ENCODE assay signal across 22 cellular contexts in the genomic region with DNA sequence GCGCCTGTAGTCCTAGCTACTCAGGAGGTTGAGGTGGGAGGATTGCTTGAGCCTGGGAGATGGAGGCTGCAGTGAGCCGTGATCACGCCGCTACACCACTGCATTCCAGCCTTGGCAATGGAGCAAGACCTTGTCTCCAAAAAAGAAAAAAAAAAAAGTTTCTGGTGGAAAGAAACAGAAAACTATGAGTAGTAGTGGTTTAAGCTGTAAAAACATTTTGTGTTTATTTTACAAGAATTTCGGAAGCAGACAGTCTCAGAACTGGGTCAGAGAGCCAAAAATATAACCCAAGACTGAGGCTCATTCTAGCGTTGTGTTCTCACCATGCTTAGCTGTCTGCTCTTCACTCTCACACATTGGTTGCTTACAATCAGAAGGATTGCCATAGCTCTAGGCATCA.
DNase-seq lines count a peak whose midpoint lies in the region; ATAC-seq and TF ChIP-seq lines count a peak whose summit lies in the region.
"Had no signal": no experiment of that assay in that cellular context is flagged by ENCODE, and none has a peak within 500 bp of the region (broad histone marks: within the 10 kb centered on the region; RNA-seq: fewer than 3 reads in every experiment).

No MANE protein-coding gene starts in this region.

- H3K4me3 ChIP-seq in right cardiac atrium (ENCODE audit: low read length) (no peak overlapping the region), foreskin fibroblast (ENCODE audit: low read depth in 1 of 2, low read length in 2 of 2) (no peak overlapping the region), hepatocyte (no peak overlapping the region)
- H3K4me3 ChIP-seq: esophagus muscularis mucosa, K562 had no signal

- H3K9me2 ChIP-seq in hepatocyte (replicated peaks; ENCODE audit: insufficient read depth), result no peaks in the 10 kb centered on the region

- WGBS in right cardiac atrium, result 74% methylated on average over 6 of the region's 6 CpGs
- WGBS in hepatocyte (ENCODE audit: low lambda C conversion rate, missing lambda C conversion rate), result 93% methylated on average over 6 of the region's 6 CpGs

- no peaks in the 10 kb centered on the region for H3K79me2 ChIP-seq in hepatocyte

- intact Hi-C loops in right cardiac atrium (cut with DNase I) (no loop called here), Right ventricle myocardium inferior (cut with DNase I) (no loop called here)

- H3K36me3 Mint-ChIP-seq in HFFc6 (ENCODE audit: low read depth), result no peaks in the 10 kb centered on the region
- H3K36me3 Mint-ChIP-seq: CD4-positive, CD25-positive, alpha-beta regulatory T cell had no signal

- H3K9me3 ChIP-seq in right cardiac atrium (ENCODE audit: control insufficient read depth, low read length) (no peaks in the 10 kb centered on the region), hepatocyte (ENCODE audit: low read depth) (no peaks in the 10 kb centered on the region)
- H3K9me3 ChIP-seq: esophagus muscularis mucosa had no signal

- TF ChIP-seq CTCF in foreskin fibroblast (IDR thresholded peaks at IDR 0.05; ENCODE audit: low read depth, low read length) (no peak), hepatocyte (IDR thresholded peaks at IDR 0.05; ENCODE audit: poor library complexity) (no peak), omental fat pad (IDR thresholded peaks at IDR 0.05) (no peak), HFFc6 (IDR thresholded peaks at IDR 0.05) (no peak)

- H3K36me3 ChIP-seq in hepatocyte (replicated peaks; ENCODE audit: insufficient read depth, low read depth), result no peaks in the 10 kb centered on the region
- H3K36me3 ChIP-seq: esophagus muscularis mucosa had no signal

- no peak overlapping the region for H2AFZ ChIP-seq in hepatocyte

- no peak overlapping the region for H3K27ac ChIP-seq in right cardiac atrium (ENCODE audit: low read length)
- H3K27ac ChIP-seq in hepatocyte, result no peak overlapping the region
- H3K27ac ChIP-seq: esophagus muscularis mucosa had no signal

- no peaks in the 10 kb centered on the region for H3K27me3 ChIP-seq in right cardiac atrium (ENCODE audit: control insufficient read depth, insufficient read depth)
- no peaks in the 10 kb centered on the region for H3K27me3 ChIP-seq in hepatocyte
- H3K27me3 ChIP-seq: esophagus muscularis mucosa had no signal

- ATAC-seq in right cardiac atrium (peak; percentile 70 to 72), Right ventricle myocardium inferior (no peak), omental fat pad (ENCODE audit: low FRiP score) (no peak)
- ATAC-seq: activated T-cell treated with anti-CD3 and anti-CD28 coated beads, Interleukin-2, amount 50 U/mL, for 4 hours; K562; SK-N-SH treated with all-trans-retinoic acid at 6 μM for 48 hours had no signal

- peak in 1 of 3 donors; percentile 11 for DNase-seq in right cardiac atrium
- DNase-seq in Right ventricle myocardium inferior (ENCODE audit: missing footprints), result no peak
- peak; percentile 80 for DNase-seq in brain pericyte (ENCODE audit: low read depth, low spot score)
- peak; percentile 39 to 69 for DNase-seq in foreskin fibroblast
- no peak for DNase-seq in hepatocyte (ENCODE audit: low spot score)
- DNase-seq in GOT3 (lab: John Stamatoyannopoulos, UW), result no peak
- DNase-seq in omental fat pad (ENCODE audit: low spot score), result no peak
- DNase-seq in HFFc6, result no peak
- DNase-seq: activated naive CD4-positive, alpha-beta T cell treated with anti-CD3 and anti-CD28 coated beads, Interleukin-2, amount 50 U/mL, for 16 hours; activated T-cell treated with anti-CD3 and anti-CD28 coated beads, Interleukin-2, amount 50 U/mL, for 4 hours; CD4-positive, CD25-positive, alpha-beta regulatory T cell; kidney glomerular epithelial cell; NCI-H1048; NCI-H2081; stimulated activated CD8-positive, alpha-beta memory T cell treated with anti-CD3 and anti-CD28 coated beads, Interleukin-4, amount 100 ng/mL, for 48 hours; substantia nigra; T-helper 9 cell had no signal

- no peak overlapping the region for H3K4me2 ChIP-seq in hepatocyte

- no peaks in the 10 kb centered on the region for H3K9me3 Mint-ChIP-seq in HFFc6
- H3K9me3 Mint-ChIP-seq: activated T-cell treated with anti-CD3 and anti-CD28 coated beads, Interleukin-2, amount 50 U/mL, for 4 hours had no signal

- no peaks in the 10 kb centered on the region for H3K27me3 Mint-ChIP-seq in HFFc6 (ENCODE audit: insufficient read depth)
- H3K27me3 Mint-ChIP-seq: CD4-positive, CD25-positive, alpha-beta regulatory T cell had no signal

- H3K4me1 ChIP-seq in right cardiac atrium (ENCODE audit: control insufficient read depth, insufficient read depth, low read length) (no peaks in the 10 kb centered on the region), hepatocyte (ENCODE audit: insufficient read depth) (no peaks in the 10 kb centered on the region)
- H3K4me1 ChIP-seq: esophagus muscularis mucosa had no signal

- H3K27ac Mint-ChIP-seq in HFFc6, result no peak overlapping the region; the same call in 1 of the 2 replicates
- H3K27ac Mint-ChIP-seq: CD4-positive, CD25-positive, alpha-beta regulatory T cell; mesothelial cell of epicardium; nephron had no signal

- peaks cover 12% of the 10 kb centered on the region for H3K4me1 Mint-ChIP-seq in HFFc6 (ENCODE audit: low read depth)
- H3K4me1 Mint-ChIP-seq: CD4-positive, CD25-positive, alpha-beta regulatory T cell; nephron had no signal

- no peaks in the 10 kb centered on the region for H4K20me1 ChIP-seq in hepatocyte (ENCODE audit: insufficient read depth, poor library complexity, severe bottlenecking)

- H3K4me3 Mint-ChIP-seq in HFFc6, result no peak overlapping the region
- H3K4me3 Mint-ChIP-seq: activated T-cell treated with anti-CD3 and anti-CD28 coated beads, Interleukin-2, amount 50 U/mL, for 4 hours; CD4-positive, CD25-positive, alpha-beta regulatory T cell; mesothelial cell of epicardium; nephron had no signal

Comparison
In these comparisons a context has a peak if more than half of its experiments do, and no peak if none do; other contexts are left out.
1. ATAC-seq: peak in right cardiac atrium (2 of 2); none in Right ventricle myocardium inferior (single experiment) and omental fat pad (single experiment).
2. DNase-seq: peak in brain pericyte (single experiment) and foreskin fibroblast (2 of 2); none in Right ventricle myocardium inferior (single experiment), hepatocyte (single experiment), GOT3 (single experiment), omental fat pad (single experiment) and HFFc6 (single experiment).